12 cellular contexts compared by ENCODE assay signal in genomic region chr5:80190960-80191359, GRCh38.
A peak's percentile ranks its signal among the peaks of the same experiment; 100 is the strongest.
DNase-seq lines count a peak whose midpoint lies in the region; ATAC-seq, FAIRE-seq and TF ChIP-seq lines count a peak whose summit lies in the region.
"Had no signal": no experiment of that assay in that cellular context is flagged by ENCODE, and none has a peak within 500 bp of the region (broad histone marks: within the 10 kb centered on the region; RNA-seq: fewer than 3 reads in every experiment).

No MANE protein-coding gene starts in this region.

- no peaks in the 10 kb centered on the region for H3K27me3 ChIP-seq in BLaER1 treated with 17β-estradiol and CSF1 and Interleukin-3, amounts not matched to agents 10 nM and 100 nM
- H3K27me3 ChIP-seq in pancreas (no peaks in the 10 kb centered on the region), smooth muscle cell (ENCODE audit: low read depth) (no peaks in the 10 kb centered on the region)
- H3K27me3 ChIP-seq: breast epithelium had no signal

- peak overlapping the region; percentile 12 to 95 (median 86); a peak in 21 of 22 replicates for H3K27ac ChIP-seq in BLaER1 treated with 17β-estradiol and CSF1 and Interleukin-3, amounts not matched to agents 10 nM and 100 nM
- H3K27ac ChIP-seq in pancreas (no peak overlapping the region), smooth muscle cell (ENCODE audit: low read depth) (no peak overlapping the region)

- H3K9me3 Mint-ChIP-seq in activated CD4-positive, alpha-beta memory T cell treated with anti-CD3 and anti-CD28 coated beads, Interleukin-2, amount 10 ng/mL, durations not matched to agents 7 days and 5 days, result no peaks in the 10 kb centered on the region
- no peaks in the 10 kb centered on the region for H3K9me3 Mint-ChIP-seq in naive B cell

- peaks cover 99 to 100% (median 100%) of the 10 kb centered on the region in 10 experiments for H3K4me1 ChIP-seq in BLaER1 treated with 17β-estradiol and CSF1 and Interleukin-3, amounts not matched to agents 10 nM and 100 nM
- H3K4me1 ChIP-seq in pancreas (peaks cover 10 to 47% (median 45%) of the 10 kb centered on the region in 3 donors), smooth muscle cell (ENCODE audit: low read depth) (peaks cover 56% of the 10 kb centered on the region)

- H3K27ac Mint-ChIP-seq in activated CD4-positive, alpha-beta memory T cell treated with anti-CD3 and anti-CD28 coated beads, Interleukin-2, amount 10 ng/mL, durations not matched to agents 7 days and 5 days, result peak overlapping the region; percentile 97
- peak overlapping the region in 5 of 6 donors; percentile 16 to 86 (median 76) for H3K27ac Mint-ChIP-seq in naive B cell

- ATAC-seq in GM19463 (IDR thresholded peaks at IDR 0.05; ENCODE audit: unreplicated experiment) (peak; percentile 43), naive B cell (ENCODE audit: low read depth in 2 of 2) (peak; percentile 70 to 79), HG03135 (IDR thresholded peaks at IDR 0.05; ENCODE audit: unreplicated experiment) (no peak), pancreas (no peak)

- no peak for FAIRE-seq in pancreas (lab: Jason Lieb, UNC)

- peak overlapping the region in 6 of 10 experiments; percentile 25 to 56 (median 40); a peak in 5 of 20 replicates for H3K4me3 ChIP-seq in BLaER1 treated with 17β-estradiol and CSF1 and Interleukin-3, amounts not matched to agents 10 nM and 100 nM
- H3K4me3 ChIP-seq in pancreas (no peak overlapping the region), smooth muscle cell (no peak overlapping the region)
- H3K4me3 ChIP-seq: breast epithelium had no signal

- peak overlapping the region; percentile 87 for H3K4me3 Mint-ChIP-seq in activated CD4-positive, alpha-beta memory T cell treated with anti-CD3 and anti-CD28 coated beads, Interleukin-2, amount 10 ng/mL, durations not matched to agents 7 days and 5 days
- H3K4me3 Mint-ChIP-seq in naive B cell, result peak overlapping the region in 7 of 8 donors; percentile 8 to 78 (median 57)

- H3K9ac ChIP-seq in BLaER1 treated with 17β-estradiol and CSF1 and Interleukin-3, amounts not matched to agents 10 nM and 100 nM, result peak overlapping the region; percentile 27 to 86 (median 74); a peak in 20 of 22 replicates
- no peak overlapping the region for H3K9ac ChIP-seq in smooth muscle cell (ENCODE audit: low read depth)

- H3K4me2 ChIP-seq in BLaER1 treated with 17β-estradiol and CSF1 and Interleukin-3, amounts not matched to agents 10 nM and 100 nM, result peak overlapping the region; percentile 84 to 99 (median 92)
- no peak overlapping the region for H3K4me2 ChIP-seq in smooth muscle cell

- 83 to 87% methylated on average over 3 of the region's 3 CpGs for WGBS in pancreas, 2 donors
- WGBS in smooth muscle cell (ENCODE audit: low lambda C conversion rate), result 90% methylated on average over 3 of the region's 3 CpGs

- no peak overlapping the region for H2AFZ ChIP-seq in smooth muscle cell (ENCODE audit: low read depth)

- H3K4me1 Mint-ChIP-seq in activated CD4-positive, alpha-beta memory T cell treated with anti-CD3 and anti-CD28 coated beads, Interleukin-2, amount 10 ng/mL, durations not matched to agents 7 days and 5 days, result peaks cover 85% of the 10 kb centered on the region
- H3K4me1 Mint-ChIP-seq in naive B cell, result peaks cover 45 to 75% (median 48%) of the 10 kb centered on the region in 3 donors

- peaks cover 47% of the 10 kb centered on the region for H3K36me3 Mint-ChIP-seq in activated CD4-positive, alpha-beta memory T cell treated with anti-CD3 and anti-CD28 coated beads, Interleukin-2, amount 10 ng/mL, durations not matched to agents 7 days and 5 days (ENCODE audit: low read depth)
- peaks cover 5% of the 10 kb centered on the region in 2 donors for H3K36me3 Mint-ChIP-seq in naive B cell

- peaks cover 19% of the 10 kb centered on the region for H3F3A ChIP-seq in smooth muscle cell (ENCODE audit: low read depth)

- CTCF ChIA-PET in activated CD4-positive, alpha-beta memory T cell treated with anti-CD3 and anti-CD28 coated beads, Interleukin-2, amount 10 ng/mL, durations not matched to agents 7 days and 5 days (lab: Charles Lee), result interaction anchor here (0.9 to 2.3 kb wide), 3 partner anchors 14 to 99 kb away, joined by 5 to 14 read pairs (median 6); no protein-coding TSS in a partner anchor

- peaks cover 71% of the 10 kb centered on the region for H3K79me2 ChIP-seq in smooth muscle cell (ENCODE audit: low read depth)

- no peaks in the 10 kb centered on the region for H3K9me3 ChIP-seq in BLaER1 treated with 17β-estradiol and CSF1 and Interleukin-3, amounts not matched to agents 10 nM and 100 nM (replicated peaks in 1 of 11)
- no peaks in the 10 kb centered on the region for H3K9me3 ChIP-seq in pancreas
- no peaks in the 10 kb centered on the region for H3K9me3 ChIP-seq in smooth muscle cell (replicated peaks; ENCODE audit: low read depth)
- H3K9me3 ChIP-seq: breast epithelium had no signal

- H3K27me3 Mint-ChIP-seq in activated CD4-positive, alpha-beta memory T cell treated with anti-CD3 and anti-CD28 coated beads, Interleukin-2, amount 10 ng/mL, durations not matched to agents 7 days and 5 days, result no peaks in the 10 kb centered on the region
- no peaks in the 10 kb centered on the region for H3K27me3 Mint-ChIP-seq in naive B cell

- TF ChIP-seq CTCF in pancreas (IDR thresholded peaks at IDR 0.05) (no peak), smooth muscle cell (IDR thresholded peaks at IDR 0.05; ENCODE audit: borderline replicate concordance, insufficient read depth, poor library complexity, severe bottlenecking) (no peak)

- peaks cover 0 to 27% (median 7%) of the 10 kb centered on the region in 11 experiments; a peak in 10 of 22 replicates for H3K36me3 ChIP-seq in BLaER1 treated with 17β-estradiol and CSF1 and Interleukin-3, amounts not matched to agents 10 nM and 100 nM
- no peaks in the 10 kb centered on the region for H3K36me3 ChIP-seq in pancreas
- H3K36me3 ChIP-seq in smooth muscle cell (ENCODE audit: low read depth), result no peaks in the 10 kb centered on the region
- H3K36me3 ChIP-seq: breast epithelium had no signal

- H4K20me1 ChIP-seq in BLaER1 treated with 17β-estradiol and CSF1 and Interleukin-3, amounts not matched to agents 10 nM and 100 nM, result peaks cover 0 to 86% (median 5%) of the 10 kb centered on the region in 11 experiments; a peak in 10 of 22 replicates
- peaks cover 31% of the 10 kb centered on the region for H4K20me1 ChIP-seq in smooth muscle cell (ENCODE audit: low read depth)

- no peak for DNase-seq in activated CD4-positive, alpha-beta memory T cell treated with anti-CD3 and anti-CD28 coated beads, Interleukin-2, amount 10 ng/mL, durations not matched to agents 7 days and 5 days
- DNase-seq in naive B cell, result no peak
- DNase-seq in COLO829 (ENCODE audit: low spot score), result no peak
- DNase-seq in pancreas, result no peak
- no peak for DNase-seq in smooth muscle cell (lab: John Stamatoyannopoulos, UW; ENCODE audit: unreplicated experiment)
- DNase-seq: activated CD4-positive, alpha-beta T cell treated with anti-CD3 and anti-CD28 coated beads, Interleukin-2, amount 50 U/mL, for 1 hour; NCI-H526 treated with DMSO at 0.1 percent for 48 hours; stimulated activated CD4-positive, alpha-beta T cell treated with anti-CD3 and anti-CD28 coated beads, Interleukin-1b, Interleukin-23, amount 100 ng/mL, for 48 hours had no signal

- intact Hi-C loops in pancreas (cut with DNase I), result no loop called here

- POLR2A ChIA-PET in activated CD4-positive, alpha-beta memory T cell treated with anti-CD3 and anti-CD28 coated beads, Interleukin-2, amount 10 ng/mL, durations not matched to agents 7 days and 5 days (lab: Charles Lee), result interaction anchor here (0.9 to 21.1 kb wide), 8 partner anchors 9 to 65 kb away, joined by 3 to 397 read pairs (median 24); partner anchors contain the start of gene SERINC5

Comparison
In these comparisons a context has a peak if more than half of its experiments do, and no peak if none do; other contexts are left out.
1. H3K27ac ChIP-seq: peak in BLaER1 treated with 17β-estradiol and CSF1 and Interleukin-3, amounts not matched to agents 10 nM and 100 nM (11 of 11); none in pancreas (0 of 4) and smooth muscle cell (single experiment).
2. H3K4me3 ChIP-seq: peak in BLaER1 treated with 17β-estradiol and CSF1 and Interleukin-3, amounts not matched to agents 10 nM and 100 nM (6 of 10); none in pancreas (0 of 4) and smooth muscle cell (single experiment).
3. ATAC-seq: peak in GM19463 (single experiment) and naive B cell (2 of 2); none in HG03135 (single experiment) and pancreas (0 of 4).